1 cellular context compared by ENCODE assay signal in genomic region chr17:38450699-38451029, GRCh38.
TF ChIP-seq lines count a peak whose summit lies in the region.

No MANE protein-coding gene starts in this region.

TF ChIP-seq in H1, 55 proteins besides CTCF, POLR2A, EP300 and RAD21:
- no peak for TF ChIP-seq GABPA (IDR thresholded peaks at IDR 0.05; ENCODE audit: borderline replicate concordance, insufficient read depth, low read length)
- TF ChIP-seq RBBP5 (IDR thresholded peaks at IDR 0.05; ENCODE audit: borderline replicate concordance, low read depth, low read length), result no peak
- TF ChIP-seq USF2 (IDR thresholded peaks at IDR 0.05; ENCODE audit: low read length), result no peak
- TF ChIP-seq MAFK (IDR thresholded peaks at IDR 0.05; ENCODE audit: low read depth, low read length), result peak; percentile 66; the same call in 1 of the 2 replicates
- no peak for TF ChIP-seq TAF7 (optimal IDR thresholded peaks at IDR 0.05; ENCODE audit: borderline replicate concordance, low read depth, low read length)
- peak; percentile 89; the same call in 1 of the 2 replicates for TF ChIP-seq KDM1A (IDR thresholded peaks at IDR 0.05; ENCODE audit: borderline replicate concordance, low read length)
- TF ChIP-seq HDAC2 (IDR thresholded peaks at IDR 0.05; ENCODE audit: borderline replicate concordance in 1 of 2, low read depth in 2 of 2, low read length in 2 of 2), result peak in 1 of 2 experiments; percentile 41; a peak in 1 of 4 replicates
- 0 out of 4 replicates have a peak, but pooled peaks of 1 of the 2 experiments have one; percentile 13 for TF ChIP-seq SIN3A (conservative IDR thresholded peaks at IDR 0.05 in 1 of 2, IDR thresholded peaks at IDR 0.05 in 1 of 2; ENCODE audit: low read depth in 1 of 2, low read length in 2 of 2)
